ENCODE assay signal across 9 cellular contexts in genomic region chr11:125451400-125452124, GRCh38. TPM values are rescaled to one million over a fixed set of nuclear protein-coding genes. Genes with fewer than 3 reads are reported as not detected.
DNase-seq lines count a peak whose midpoint lies in the region; ATAC-seq and TF ChIP-seq lines count a peak whose summit lies in the region.
"Had no signal": no experiment of that assay in that cellular context is flagged by ENCODE, and none has a peak within 500 bp of the region (broad histone marks: within the 10 kb centered on the region; RNA-seq: fewer than 3 reads in every experiment).

No MANE protein-coding gene starts in this region.

- ATAC-seq in HG03521 (IDR thresholded peaks at IDR 0.05; ENCODE audit: unreplicated experiment) (peak; percentile 50), right lobe of liver (peak; percentile 56 to 75 (median 68)), upper lobe of right lung (peak; percentile 74)
- no peak for ATAC-seq in activated CD4-positive, CD25-positive, alpha-beta regulatory T cell treated with anti-CD3 and anti-CD28 coated beads, Interleukin-2, amount 50 U/mL, for 24 hours

- no peaks in the 10 kb centered on the region for H3K9me3 ChIP-seq in mammary epithelial cell (replicated peaks; ENCODE audit: insufficient read depth, low read length)
- H3K9me3 ChIP-seq in right lobe of liver, result no peaks in the 10 kb centered on the region
- no peaks in the 10 kb centered on the region for H3K9me3 ChIP-seq in upper lobe of right lung
- H3K9me3 ChIP-seq: SJSA1 had no signal

- CTCF ChIA-PET in mammary epithelial cell (lab: Charles Lee; ENCODE audit: low non-redundant PET), result no interaction called here

- peaks cover 17% of the 10 kb centered on the region for H3K36me3 ChIP-seq in mammary epithelial cell (ENCODE audit: insufficient read depth, low read length)
- H3K36me3 ChIP-seq in right lobe of liver, result no peaks in the 10 kb centered on the region
- no peaks in the 10 kb centered on the region for H3K36me3 ChIP-seq in upper lobe of right lung
- H3K36me3 ChIP-seq: SJSA1 had no signal

- TF ChIP-seq CTCF in mammary epithelial cell (conservative IDR thresholded peaks at IDR 0.05 in 1 of 2, IDR thresholded peaks at IDR 0.05 in 1 of 2; ENCODE audit: extremely low read depth in 1 of 2, insufficient read depth in 1 of 2, low read depth in 1 of 2, low read length in 2 of 2) (no peak), right lobe of liver (IDR thresholded peaks at IDR 0.05) (no peak), upper lobe of right lung (IDR thresholded peaks at IDR 0.05) (no peak)

- peak overlapping the region; percentile 49 for H2AFZ ChIP-seq in mammary epithelial cell (ENCODE audit: low read depth, low read length)

- H3K27ac ChIP-seq in mammary epithelial cell (ENCODE audit: insufficient read depth, low read depth, low read length) (peak overlapping the region; percentile 19), right lobe of liver (peak overlapping the region in 1 of 3 donors; percentile 13), upper lobe of right lung (peak overlapping the region; percentile 24)
- H3K27ac ChIP-seq: SJSA1 had no signal

- in situ Hi-C loops in mammary epithelial cell (cut with MboI; ENCODE audit: low sequenced_read_pairs in 2 of 2), result no loop called here

- no peaks in the 10 kb centered on the region for H3K79me2 ChIP-seq in mammary epithelial cell (ENCODE audit: insufficient read depth, low read length)

- dilution Hi-C loops in mammary epithelial cell (cut with HindIII; ENCODE audit: low sequenced_read_pairs), result no loop called here

- H4K20me1 ChIP-seq in mammary epithelial cell (ENCODE audit: insufficient read depth, low read length), result no peaks in the 10 kb centered on the region

- H3K4me3 ChIP-seq in mammary epithelial cell (replicated peaks in 1 of 3; ENCODE audit: insufficient read depth in 1 of 3, low read depth in 2 of 3, low read length in 3 of 3) (no peak overlapping the region), right lobe of liver (no peak overlapping the region), upper lobe of right lung (no peak overlapping the region)
- H3K4me3 ChIP-seq: SJSA1 had no signal

- intact Hi-C loops in mammary epithelial cell (cut with micrococcal nuclease) (no loop called here), right lobe of liver (cut with DNase I) (no loop called here), upper lobe of right lung (cut with DNase I) (no loop called here)

- H3K27me3 ChIP-seq in mammary epithelial cell (ENCODE audit: insufficient read depth, low read length), result no peaks in the 10 kb centered on the region
- no peaks in the 10 kb centered on the region for H3K27me3 ChIP-seq in right lobe of liver
- H3K27me3 ChIP-seq in upper lobe of right lung, result no peaks in the 10 kb centered on the region
- H3K27me3 ChIP-seq: SJSA1 had no signal

- BruUV-seq in mammary epithelial cell (replicated peaks; lab: Mats Ljungman, UMichigan), result no TSS peak

- no peak overlapping the region for H3K4me2 ChIP-seq in mammary epithelial cell (ENCODE audit: insufficient read depth, low read depth, low read length)

- H3K9ac ChIP-seq in mammary epithelial cell (ENCODE audit: insufficient read depth, low read length), result no peak overlapping the region

- H3K4me1 ChIP-seq in mammary epithelial cell (ENCODE audit: insufficient read depth, low read length) (peaks cover 29% of the 10 kb centered on the region), right lobe of liver (peaks cover 0 to 5% (median 0%) of the 10 kb centered on the region in 4 donors), upper lobe of right lung (peaks cover 16% of the 10 kb centered on the region)
- H3K4me1 ChIP-seq: SJSA1 had no signal

- 39% methylated on average over 10 of the region's 10 CpGs for WGBS in mammary epithelial cell (ENCODE audit: low coverage, missing lambda C conversion rate)
- 31% methylated on average over 8 of the region's 10 CpGs for WGBS in right lobe of liver (ENCODE audit: insufficient coverage, low coverage, low lambda C conversion rate, missing lambda C conversion rate)

- DNase-seq in NCI-H2196 (lab: John Stamatoyannopoulos, UW; ENCODE audit: unreplicated experiment), result peak; percentile 3
- no peak for DNase-seq in NCI-H2196 treated with DMSO at 0.1 percent for 48 hours (lab: John Stamatoyannopoulos, UW; ENCODE audit: unreplicated experiment)
- DNase-seq in mammary epithelial cell, result peak; percentile 43
- peak in 2 of 3 donors; percentile 35 to 52 for DNase-seq in right lobe of liver
- peak; percentile 71 for DNase-seq in upper lobe of right lung
- DNase-seq in NCI-H345 (lab: John Stamatoyannopoulos, UW), result no peak

- no peak for TF ChIP-seq POLR2A in right lobe of liver (IDR thresholded peaks at IDR 0.05)

RNA-seq across cellular contexts. Expression of gene FEZ1, which starts 44.5 kb away (rescaled TPM):
- total RNA-seq in mammary epithelial cell (100 to 1,000 TPM in 1 of 2 donors, 10 to 100 TPM in 1; 82.2 to 230 TPM), right lobe of liver (1 to 10 TPM; 3.4 to 5.3 (median 4.4) TPM), upper lobe of right lung (29.8 TPM)
- polyA plus RNA-seq in mammary epithelial cell, result 138 TPM
- 120 TPM for polyA minus RNA-seq in mammary epithelial cell
- total RNA-seq: SJSA1 had no signal

Comparison
In these comparisons a context has a peak if more than half of its experiments do, and no peak if none do; other contexts are left out.
1. DNase-seq: peak in NCI-H2196 (single experiment), mammary epithelial cell (single experiment), right lobe of liver (2 of 3) and upper lobe of right lung (single experiment); none in NCI-H2196 treated with DMSO at 0.1 percent for 48 hours (single experiment) and NCI-H345 (single experiment).
2. ATAC-seq: peak in HG03521 (single experiment), right lobe of liver (4 of 4) and upper lobe of right lung (single experiment); none in activated CD4-positive, CD25-positive, alpha-beta regulatory T cell treated with anti-CD3 and anti-CD28 coated beads, Interleukin-2, amount 50 U/mL, for 24 hours (0 of 2).